ENCODE assay signal across 1 cellular context in genomic region chr2:85156141-85156540, GRCh38.
TF ChIP-seq lines count a peak whose summit lies in the region.

No MANE protein-coding gene starts in this region.

TF ChIP-seq in GM23338, 12 proteins besides CTCF, POLR2A, EP300 and RAD21 (continued from another document):
- no peak for TF ChIP-seq ZNF462 (CRISPR knock-in tag; IDR thresholded peaks at IDR 0.05)
- TF ChIP-seq POLR2AphosphoS5 (IDR thresholded peaks at IDR 0.05; ENCODE audit: low read depth), result no peak
- no peak for TF ChIP-seq STAT1 (IDR thresholded peaks at IDR 0.05; ENCODE audit: unreplicated experiment)
- TF ChIP-seq ZNF114 (CRISPR knock-in tag; IDR thresholded peaks at IDR 0.05), result no peak
